ENCODE assay signal across 8 cellular contexts in genomic region chr1:153534226-153534932, GRCh38. TPM values are rescaled to one million over a fixed set of nuclear protein-coding genes. Genes with fewer than 3 reads are reported as not detected.
DNase-seq lines count a peak whose midpoint lies in the region; ATAC-seq and TF ChIP-seq lines count a peak whose summit lies in the region.

No MANE protein-coding gene starts in this region.

- no peaks in the 10 kb centered on the region for H3K9me3 ChIP-seq in CD8-positive, alpha-beta memory T cell (ENCODE audit: low read length)
- H3K9me3 ChIP-seq in esophagus squamous epithelium, result no peaks in the 10 kb centered on the region
- no peaks in the 10 kb centered on the region for H3K9me3 ChIP-seq in psoas muscle

- no peaks in the 10 kb centered on the region for H3K36me3 ChIP-seq in CD8-positive, alpha-beta memory T cell (ENCODE audit: insufficient read depth, low read length)
- no peaks in the 10 kb centered on the region for H3K36me3 ChIP-seq in esophagus squamous epithelium
- H3K36me3 ChIP-seq in psoas muscle (ENCODE audit: insufficient read depth in 1 of 2, low read depth in 1 of 2), result no peaks in the 10 kb centered on the region

- H3K27ac ChIP-seq in CD8-positive, alpha-beta memory T cell (ENCODE audit: low read depth, low read length), result peak overlapping the region; percentile 41
- H3K27ac ChIP-seq in esophagus squamous epithelium, result peak overlapping the region; percentile 99 to 100 (median 100)
- H3K27ac ChIP-seq in psoas muscle, result peak overlapping the region; percentile 75

- intact Hi-C loops in esophagus squamous epithelium (cut with DNase I) (loop anchor here (2.0 kb wide), 1 partner anchor 34 kb away; no protein-coding TSS in a partner anchor), psoas muscle (cut with DNase I) (no loop called here), posterior cingulate gyrus (cut with DNase I) (loop anchor here (5.0 kb wide), 1 partner anchor 33 kb away; the partner anchor contains the start of gene S100A2)

- H3K9me3 Mint-ChIP-seq in CD8-positive, alpha-beta memory T cell, result peaks cover 0 to 1% (median 0%) of the 10 kb centered on the region in 5 donors

- no peak for TF ChIP-seq CTCF in esophagus squamous epithelium (IDR thresholded peaks at IDR 0.05)
- TF ChIP-seq CTCF in psoas muscle (IDR thresholded peaks at IDR 0.05), result no peak

- ATAC-seq in psoas muscle (peak in 2 of 4 donors; percentile 15 to 19), GM19328 (IDR thresholded peaks at IDR 0.05; ENCODE audit: unreplicated experiment) (no peak)

- H3K4me3 ChIP-seq in CD8-positive, alpha-beta memory T cell (ENCODE audit: low read length), result peak overlapping the region; percentile 95
- H3K4me3 ChIP-seq in esophagus squamous epithelium (peak overlapping the region; percentile 55 to 91 (median 76)), psoas muscle (peak overlapping the region; percentile 77)

- H3K4me3 Mint-ChIP-seq in CD8-positive, alpha-beta memory T cell, result peak overlapping the region; percentile 95 to 98 (median 96)

- peaks cover 0 to 27% (median 4%) of the 10 kb centered on the region in 3 donors for H3K36me3 Mint-ChIP-seq in CD8-positive, alpha-beta memory T cell

- DNase-seq in CD8-positive, alpha-beta memory T cell, result no peak
- DNase-seq in SW480 (ENCODE audit: low spot score), result peak; percentile 58
- DNase-seq in esophagus squamous epithelium (lab: John Stamatoyannopoulos, UW), result no peak
- DNase-seq in psoas muscle, result peak in 1 of 2 donors; percentile 31
- DNase-seq in NCI-H1930 (lab: John Stamatoyannopoulos, UW), result no peak
- no peak for DNase-seq in effector CD4-positive, alpha-beta T cell
- DNase-seq in posterior cingulate gyrus, result no peak

- peaks cover 0 to 1% of the 10 kb centered on the region in 2 donors for H3K27me3 Mint-ChIP-seq in CD8-positive, alpha-beta memory T cell

- H3K27ac Mint-ChIP-seq in CD8-positive, alpha-beta memory T cell, result peak overlapping the region; percentile 94 to 100 (median 96)

- H3K27me3 ChIP-seq in CD8-positive, alpha-beta memory T cell (ENCODE audit: insufficient read depth, low read length, poor library complexity, severe bottlenecking), result no peaks in the 10 kb centered on the region
- no peaks in the 10 kb centered on the region for H3K27me3 ChIP-seq in esophagus squamous epithelium
- peaks cover 0 to 12% (median 0%) of the 10 kb centered on the region in 3 donors for H3K27me3 ChIP-seq in psoas muscle (ENCODE audit: insufficient read depth in 3 of 3, low read length in 2 of 3)

- 26 to 31% methylated on average over 6 to 7 of the region's 7 CpGs for WGBS in esophagus squamous epithelium, 2 donors
- WGBS in psoas muscle, 3 donors, result 55 to 69% (median 64%) methylated on average over 7 of the region's 7 CpGs

- H3K4me1 Mint-ChIP-seq in CD8-positive, alpha-beta memory T cell, result peaks cover 56 to 82% (median 66%) of the 10 kb centered on the region in 3 donors

- TF ChIP-seq POLR2A in esophagus squamous epithelium (IDR thresholded peaks at IDR 0.05), result no peak

- H3K4me1 ChIP-seq in CD8-positive, alpha-beta memory T cell (ENCODE audit: insufficient read depth, low read length), result peaks cover 60% of the 10 kb centered on the region
- H3K4me1 ChIP-seq in esophagus squamous epithelium (peaks cover 43 to 79% (median 63%) of the 10 kb centered on the region in 3 donors), psoas muscle (peaks cover 12% of the 10 kb centered on the region)

- CTCF ChIA-PET in CD8-positive, alpha-beta memory T cell (lab: Charles Lee), result interaction anchor here (0.8 to 6.5 kb wide), 9 partner anchors 9 to 36 kb away, joined by 3 to 125 read pairs (median 27); partner anchors contain the start of gene S100A4

- POLR2A ChIA-PET in CD8-positive, alpha-beta memory T cell (lab: Charles Lee), result interaction anchor here (0.5 to 6.8 kb wide), 6 partner anchors 11 to 199 kb away, joined by 4 to 121 read pairs (median 9); partner anchors contain the start of genes CHTOP and S100A4

RNA-seq across cellular contexts. Expression of gene S100A6, which starts 1.4 kb away (rescaled TPM):
- total RNA-seq in CD8-positive, alpha-beta memory T cell, result 100 to 1,000 TPM; 244 to 254 TPM
- polyA plus RNA-seq in CD8-positive, alpha-beta memory T cell, result 892 TPM
- total RNA-seq in esophagus squamous epithelium (100 to 1,000 TPM; 270 to 943 (median 394) TPM), psoas muscle (100 to 1,000 TPM in 3 of 4 donors, 10 to 100 TPM in 1; 78.5 to 420 (median 150) TPM)
- 100 to 1,000 TPM; 295 to 506 (median 467) TPM for polyA plus RNA-seq in psoas muscle

RNA-seq across cellular contexts. Expression of gene S100A5, which starts 6.4 kb away (rescaled TPM):
- total RNA-seq in CD8-positive, alpha-beta memory T cell, result 1 to 10 TPM in 1 of 2 experiments, under 1 TPM in 1; 0.61 to 1.5 TPM
- polyA plus RNA-seq in CD8-positive, alpha-beta memory T cell, result 1.6 TPM
- not detected for total RNA-seq in esophagus squamous epithelium
- not detected for total RNA-seq in psoas muscle
- polyA plus RNA-seq in psoas muscle, result not detected

RNA-seq across cellular contexts. Expression of gene S100A4, which starts 11.2 kb away (rescaled TPM):
- 100 to 1,000 TPM; 125 to 132 TPM for total RNA-seq in CD8-positive, alpha-beta memory T cell
- 2,575 TPM for polyA plus RNA-seq in CD8-positive, alpha-beta memory T cell
- total RNA-seq in esophagus squamous epithelium, result 100 to 1,000 TPM in 2 of 4 donors, 10 to 100 TPM in 2; 58.6 to 205 (median 122) TPM
- 10 to 100 TPM; 27.0 to 54.7 (median 47.3) TPM for total RNA-seq in psoas muscle
- polyA plus RNA-seq in psoas muscle, result 100 to 1,000 TPM in 1 of 3 donors, 10 to 100 TPM in 2; 75.2 to 155 (median 83.6) TPM

RNA-seq across cellular contexts. Expression of gene S100A3, which starts 14.7 kb away (rescaled TPM):
- not detected for total RNA-seq in CD8-positive, alpha-beta memory T cell
- polyA plus RNA-seq in CD8-positive, alpha-beta memory T cell, result not detected
- total RNA-seq in esophagus squamous epithelium (10 to 100 TPM in 1 of 4 donors, 1 to 10 TPM in 3; 1.2 to 16.5 (median 9.2) TPM), psoas muscle (1 to 10 TPM in 2 of 4 donors, under 1 TPM in 2; 0.34 to 5.5 (median 0.86) TPM)
- 1 to 10 TPM in 2 of 3 donors, under 1 TPM in 1; 0.77 to 6.6 (median 3.4) TPM for polyA plus RNA-seq in psoas muscle

RNA-seq across cellular contexts. Expression of gene S100A2, which starts 31.3 kb away (rescaled TPM):
- 1 to 10 TPM in 1 of 2 experiments, under 1 TPM in 1; 0.81 to 1.1 TPM for total RNA-seq in CD8-positive, alpha-beta memory T cell
- 0.72 TPM for polyA plus RNA-seq in CD8-positive, alpha-beta memory T cell
- total RNA-seq in esophagus squamous epithelium, result 1,000 to 10,000 TPM in 3 of 4 donors, 100 to 1,000 TPM in 1; 949 to 3,544 (median 1,180) TPM
- 1 to 10 TPM in 3 of 4 donors, under 1 TPM in 1; 0.86 to 10.0 (median 1.1) TPM for total RNA-seq in psoas muscle
- polyA plus RNA-seq in psoas muscle, result 10 to 100 TPM in 1 of 3 donors, 1 to 10 TPM in 2; 1.1 to 15.4 (median 2.1) TPM

Comparison
In these comparisons a context has a peak if more than half of its experiments do, and no peak if none do; other contexts are left out.
1. H3K27ac ChIP-seq: peak in every context shown above with its lines; median percentile 100 in esophagus squamous epithelium; 75 in psoas muscle; 41 in CD8-positive, alpha-beta memory T cell.
2. intact Hi-C loops: an anchor here in esophagus squamous epithelium (2.0 kb wide) and posterior cingulate gyrus (5.0 kb wide); none called in psoas muscle.